8 cellular contexts compared by ENCODE assay signal in the genomic region with DNA sequence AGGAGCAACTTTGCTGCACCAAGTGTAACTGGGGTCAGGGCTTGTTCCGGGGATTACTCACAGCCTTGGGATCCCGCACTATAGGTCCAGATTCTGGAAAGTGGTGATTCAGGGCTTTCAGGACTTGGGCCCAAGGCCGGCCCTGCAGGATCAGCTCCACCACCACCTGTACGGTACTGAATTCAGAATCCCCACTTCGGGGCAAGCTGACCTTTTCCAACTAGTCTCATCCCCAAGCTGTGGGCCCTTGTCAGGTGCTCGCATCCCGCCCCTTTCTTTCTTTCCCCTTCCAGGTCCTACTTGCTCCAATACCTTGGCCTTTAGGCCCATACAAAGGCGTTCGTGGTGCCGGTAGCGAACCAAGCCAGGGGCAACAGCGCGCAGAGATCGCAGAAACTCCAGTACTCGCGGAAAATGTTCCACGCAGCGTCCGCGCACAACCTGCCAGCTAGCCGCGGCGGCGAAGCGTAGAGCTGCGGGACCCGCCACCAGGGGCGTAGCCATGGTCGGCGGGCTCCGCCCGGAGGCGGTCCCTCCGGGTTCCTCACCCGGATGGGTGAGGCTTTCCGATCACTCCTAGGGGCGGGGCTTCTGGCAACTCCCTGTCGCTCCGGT. TPM values are rescaled to one million over a fixed set of nuclear protein-coding genes. Genes with fewer than 3 reads are reported as not detected.
DNase-seq lines count a peak whose midpoint lies in the region; ATAC-seq and TF ChIP-seq lines count a peak whose summit lies in the region.

No MANE protein-coding gene starts in this region.

- H3K36me3 ChIP-seq in osteoblast (ENCODE audit: insufficient read depth, low read length) (peaks cover 42% of the 10 kb centered on the region), tibial nerve (peaks cover 6 to 42% (median 9%) of the 10 kb centered on the region in 3 donors)

- H4K20me1 ChIP-seq in osteoblast (ENCODE audit: insufficient read depth, low read length), result peaks cover 11% of the 10 kb centered on the region

- H3K27me3 ChIP-seq in osteoblast (ENCODE audit: insufficient read depth, low read length), result no peaks in the 10 kb centered on the region
- no peaks in the 10 kb centered on the region for H3K27me3 ChIP-seq in tibial nerve

- TF ChIP-seq EP300 in tibial nerve (IDR thresholded peaks at IDR 0.05), result no peak

- peak overlapping the region; percentile 95 for H2AFZ ChIP-seq in osteoblast (ENCODE audit: low read length)

- H3K9me3 ChIP-seq in osteoblast (ENCODE audit: low read depth, low read length), result no peaks in the 10 kb centered on the region
- H3K9me3 ChIP-seq in tibial nerve, result no peaks in the 10 kb centered on the region

- 1 to 3% methylated on average over 24 to 36 of the region's 39 CpGs for WGBS in tibial nerve, 2 donors

- H3K4me2 ChIP-seq in osteoblast (ENCODE audit: insufficient read depth, low read length), result peak overlapping the region; percentile 88

- DNase-seq in ELR (ENCODE audit: low read depth) (peak; percentile 95), KG1 (lab: John Stamatoyannopoulos, UW) (peak; percentile 99), SIG-M5 (lab: John Stamatoyannopoulos, UW) (peak; percentile 48), glomerular visceral epithelial cell (ENCODE audit: extremely low spot score) (peak; percentile 91), osteoblast (ENCODE audit: insufficient read length, low spot score, missing footprints) (peak; percentile 99), tibial nerve (ENCODE audit: low spot score in 2 of 2) (peak; percentile 77 to 83)
- DNase-seq in activated naive CD4-positive, alpha-beta T cell treated with anti-CD3 and anti-CD28 coated beads, Interleukin-2, amount 50 U/mL, for 16 hours, result peak; percentile 96

- H3K4me1 ChIP-seq in osteoblast (ENCODE audit: insufficient read depth, low read length) (peaks cover 26% of the 10 kb centered on the region), tibial nerve (peaks cover 0 to 49% (median 30%) of the 10 kb centered on the region in 4 donors)

- peak overlapping the region; percentile 92 for H3K4me3 ChIP-seq in osteoblast (ENCODE audit: insufficient read depth, low read length)
- H3K4me3 ChIP-seq in tibial nerve, result peak overlapping the region; percentile 55 to 83 (median 76)

- TF ChIP-seq POLR2A in tibial nerve (IDR thresholded peaks at IDR 0.05), result no peak

- TF ChIP-seq CTCF in osteoblast (IDR thresholded peaks at IDR 0.05; ENCODE audit: extremely low read depth, low read depth, low read length) (peak; percentile 34), tibial nerve (IDR thresholded peaks at IDR 0.05) (peak; percentile 56 to 82 (median 80))

- peak overlapping the region; percentile 98 for H3K27ac ChIP-seq in osteoblast (ENCODE audit: low read depth, low read length)
- H3K27ac ChIP-seq in tibial nerve, result peak overlapping the region; percentile 92 to 100 (median 100)

- peak; percentile 74 for ATAC-seq in GM21825 (IDR thresholded peaks at IDR 0.05; ENCODE audit: unreplicated experiment)

- H3K79me2 ChIP-seq in osteoblast (ENCODE audit: insufficient read depth, low read length), result peaks cover 37% of the 10 kb centered on the region

RNA-seq across cellular contexts. Expression of gene TINF2, which starts 0.5 kb away (rescaled TPM):
- 62.6 and 63.4 TPM in 2 replicates for total RNA-seq in osteoblast
- total RNA-seq in tibial nerve, result 10 to 100 TPM; 53.9 to 66.4 (median 60.8) TPM

RNA-seq across cellular contexts. Expression of gene GMPR2, which starts 9.2 kb away (rescaled TPM):
- total RNA-seq in osteoblast (70.7 and 86.5 TPM in 2 replicates), tibial nerve (10 to 100 TPM; 46.5 to 63.4 (median 57.2) TPM)

RNA-seq across cellular contexts. Expression of gene NEDD8, which starts 9.8 kb away (rescaled TPM):
- total RNA-seq in osteoblast (56.3 and 69.1 TPM in 2 replicates), tibial nerve (100 to 1,000 TPM in 2 of 4 donors, 10 to 100 TPM in 2; 68.6 to 109 (median 98.3) TPM)

RNA-seq across cellular contexts. Expression of gene TGM1, which starts 21.0 kb away (rescaled TPM):
- total RNA-seq in osteoblast (0.36 and 1.2 TPM in 2 replicates), tibial nerve (10 to 100 TPM; 13.5 to 53.5 (median 19.4) TPM)

RNA-seq across cellular contexts. Expression of gene MDP1, which starts 26.1 kb away (rescaled TPM):
- total RNA-seq in osteoblast, result 14.1 and 14.8 TPM in 2 replicates
- total RNA-seq in tibial nerve, result 10 to 100 TPM; 16.5 to 48.3 (median 28.9) TPM

Comparison
In these comparisons a context has a peak if more than half of its experiments do, and no peak if none do; other contexts are left out.
1. Peak in every context shown above with its lines: DNase-seq, ATAC-seq, H3K4me3 ChIP-seq and H3K27ac ChIP-seq.
2. DNase-seq: peak in every context shown above with its lines; median percentile 99 in KG1; 99 in osteoblast; 96 in activated naive CD4-positive, alpha-beta T cell treated with anti-CD3 and anti-CD28 coated beads, Interleukin-2, amount 50 U/mL, for 16 hours; 95 in ELR; 91 in glomerular visceral epithelial cell; 80 in tibial nerve; 48 in SIG-M5.